Comparison of ENCODE assay signal across 23 cellular contexts in the genomic region with DNA sequence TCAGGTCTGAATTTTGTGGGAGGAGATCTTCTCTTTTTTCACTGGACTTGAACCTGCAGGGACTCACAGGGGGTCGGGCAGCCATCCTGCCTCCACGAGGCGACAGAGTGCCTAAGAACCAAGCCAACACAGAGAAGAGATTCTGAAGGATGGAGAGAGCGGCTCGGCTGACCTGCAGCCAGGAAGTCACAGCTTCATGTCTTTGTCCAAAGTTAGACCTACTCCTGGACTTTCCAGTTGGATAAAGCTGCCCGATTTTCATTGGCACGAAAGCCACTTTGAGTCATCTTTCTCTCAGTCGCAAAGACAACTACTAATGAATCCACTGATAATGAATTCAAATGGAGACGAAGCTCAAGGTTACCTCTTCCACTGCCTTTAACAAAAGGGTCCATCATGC.
DNase-seq lines count a peak whose midpoint lies in the region; ATAC-seq and TF ChIP-seq lines count a peak whose summit lies in the region.
"Had no signal": no experiment of that assay in that cellular context is flagged by ENCODE, and none has a peak within 500 bp of the region (broad histone marks: within the 10 kb centered on the region; RNA-seq: fewer than 3 reads in every experiment).

No MANE protein-coding gene starts in this region.

- peak overlapping the region; percentile 98 for H3K27ac ChIP-seq in OCI-LY1 (ENCODE audit: low read depth, low read length, poor library complexity, severe bottlenecking)
- H3K27ac ChIP-seq: 22Rv1, SJSA1 had no signal

- intact Hi-C loops in dendritic cell treated with granulocyte-macrophage colony-stimulating factor and Interleukin-4, amounts not matched to agents 40 ng/mL and 50 ng/mL, for 4 days (cut with micrococcal nuclease) = no loop called here
- intact Hi-C loops in left colon (cut with DNase I, micrococcal nuclease) = no loop called here

- H3K4me3 Mint-ChIP-seq in activated T-cell treated with anti-CD3 and anti-CD28 coated beads, Interleukin-2, amount 50 U/mL, for 24 hours = no peak overlapping the region
- H3K4me3 Mint-ChIP-seq in activated T-cell treated with anti-CD3 and anti-CD28 coated beads, Interleukin-2, amount 50 U/mL, for 4 hours = no peak overlapping the region
- no peak overlapping the region for H3K4me3 Mint-ChIP-seq in dendritic cell treated with granulocyte-macrophage colony-stimulating factor and Interleukin-4, amounts not matched to agents 40 ng/mL and 50 ng/mL, for 4 days

- ATAC-seq in activated T-cell treated with anti-CD3 and anti-CD28 coated beads, Interleukin-2, amount 50 U/mL, for 4 hours = no peak
- ATAC-seq in left colon (no peak), GM21526 (IDR thresholded peaks at IDR 0.05; ENCODE audit: low FRiP score, unreplicated experiment) (no peak)
- ATAC-seq: Right ventricle myocardium inferior had no signal

- 0 out of 2 replicates have a peak, but pooled peaks cover 3% of the 10 kb centered on the region for H3K79me2 ChIP-seq in OCI-LY1 (ENCODE audit: insufficient read depth, low read length)

- no peaks in the 10 kb centered on the region for H3K27me3 Mint-ChIP-seq in activated T-cell treated with anti-CD3 and anti-CD28 coated beads, Interleukin-2, amount 50 U/mL, for 24 hours
- no peaks in the 10 kb centered on the region for H3K27me3 Mint-ChIP-seq in activated T-cell treated with anti-CD3 and anti-CD28 coated beads, Interleukin-2, amount 50 U/mL, for 4 hours (ENCODE audit: low read depth)
- H3K27me3 Mint-ChIP-seq in dendritic cell treated with granulocyte-macrophage colony-stimulating factor and Interleukin-4, amounts not matched to agents 40 ng/mL and 50 ng/mL, for 4 days = no peaks in the 10 kb centered on the region

- H3K27me3 ChIP-seq in OCI-LY1 (ENCODE audit: insufficient read depth, low read length) = no peaks in the 10 kb centered on the region
- H3K27me3 ChIP-seq: MG63, SJSA1 had no signal

- H3K4me3 ChIP-seq in OCI-LY1 (ENCODE audit: low read depth, low read length, poor library complexity, severe bottlenecking) = peak overlapping the region; percentile 11
- H3K4me3 ChIP-seq: MG63, SJSA1 had no signal

- H3F3A ChIP-seq in OCI-LY1 (ENCODE audit: insufficient read depth, low read length) = no peaks in the 10 kb centered on the region

- peak overlapping the region; percentile 54 for H3K4me2 ChIP-seq in OCI-LY1 (ENCODE audit: low read length)

- H2AFZ ChIP-seq in OCI-LY1 (ENCODE audit: low read length) = no peak overlapping the region

- no peaks in the 10 kb centered on the region for H3K9me2 ChIP-seq in OCI-LY1 (ENCODE audit: low read depth, low read length)

- H3K4me1 ChIP-seq in OCI-LY1 (ENCODE audit: insufficient read depth, low read length, severe bottlenecking) = peaks cover 65% of the 10 kb centered on the region

- H3K4me1 Mint-ChIP-seq in activated T-cell treated with anti-CD3 and anti-CD28 coated beads, Interleukin-2, amount 50 U/mL, for 24 hours (ENCODE audit: low read depth) = peaks cover 45% of the 10 kb centered on the region
- peaks cover 37% of the 10 kb centered on the region for H3K4me1 Mint-ChIP-seq in activated T-cell treated with anti-CD3 and anti-CD28 coated beads, Interleukin-2, amount 50 U/mL, for 4 hours (ENCODE audit: low read depth)
- H3K4me1 Mint-ChIP-seq in dendritic cell treated with granulocyte-macrophage colony-stimulating factor and Interleukin-4, amounts not matched to agents 40 ng/mL and 50 ng/mL, for 4 days (ENCODE audit: low read depth) = peaks cover 52% of the 10 kb centered on the region

- H3K9ac ChIP-seq in OCI-LY1 (ENCODE audit: low read length) = peak overlapping the region; percentile 40; the same call in 1 of the 2 replicates

- peaks cover 47% of the 10 kb centered on the region for H3K36me3 Mint-ChIP-seq in activated T-cell treated with anti-CD3 and anti-CD28 coated beads, Interleukin-2, amount 50 U/mL, for 24 hours (ENCODE audit: low read depth)
- H3K36me3 Mint-ChIP-seq in activated T-cell treated with anti-CD3 and anti-CD28 coated beads, Interleukin-2, amount 50 U/mL, for 4 hours (ENCODE audit: insufficient read depth) = peaks cover 15% of the 10 kb centered on the region
- H3K36me3 Mint-ChIP-seq in dendritic cell treated with granulocyte-macrophage colony-stimulating factor and Interleukin-4, amounts not matched to agents 40 ng/mL and 50 ng/mL, for 4 days (ENCODE audit: low read depth) = peaks cover 35% of the 10 kb centered on the region

- no peak for DNase-seq in activated T-cell treated with anti-CD3 and anti-CD28 coated beads, Interleukin-2, amount 50 U/mL, for 24 hours
- no peak for DNase-seq in activated T-cell treated with anti-CD3 and anti-CD28 coated beads, Interleukin-2, amount 50 U/mL, for 4 hours
- DNase-seq in activated CD4-positive, alpha-beta T cell treated with anti-CD3 and anti-CD28 coated beads for 48 hours = no peak
- DNase-seq in GM19238 (ENCODE audit: insufficient read length, low spot score) = no peak
- no peak for DNase-seq in left colon
- DNase-seq: ACHN; COR-L47; DMS79; H7; MG63; NCI-H1048; NCI-H1417 treated with DMSO at 0.1 percent for 48 hours; NCI-H187 treated with DMSO at 0.1 percent for 48 hours; NCI-H226; NCI-H510A treated with DMSO at 0.1 percent for 48 hours; NCI-H748 treated with DMSO at 0.1 percent for 48 hours; NK-92 treated with Interleukin-12 subunit alpha and Interleukin-12 subunit beta, amount 100 ng/mL, for 24 hours had no signal

- no peaks in the 10 kb centered on the region for H4K20me1 ChIP-seq in OCI-LY1 (ENCODE audit: insufficient read depth, low read length)

- H3K9me3 ChIP-seq in OCI-LY1 (ENCODE audit: low read length) = no peaks in the 10 kb centered on the region
- H3K9me3 ChIP-seq: MG63, SJSA1 had no signal

- no peak for TF ChIP-seq CTCF in OCI-LY1 (IDR thresholded peaks at IDR 0.05; ENCODE audit: low read length)

- H3K9me3 Mint-ChIP-seq in activated T-cell treated with anti-CD3 and anti-CD28 coated beads, Interleukin-2, amount 50 U/mL, for 24 hours = peaks cover 2% of the 10 kb centered on the region
- no peaks in the 10 kb centered on the region for H3K9me3 Mint-ChIP-seq in activated T-cell treated with anti-CD3 and anti-CD28 coated beads, Interleukin-2, amount 50 U/mL, for 4 hours
- H3K9me3 Mint-ChIP-seq in dendritic cell treated with granulocyte-macrophage colony-stimulating factor and Interleukin-4, amounts not matched to agents 40 ng/mL and 50 ng/mL, for 4 days = no peaks in the 10 kb centered on the region

- 0 out of 2 replicates have a peak, but pooled peaks cover 3% of the 10 kb centered on the region for H3K36me3 ChIP-seq in OCI-LY1 (ENCODE audit: insufficient read depth, low read length)
- H3K36me3 ChIP-seq: MG63, SJSA1 had no signal

- H3K27ac Mint-ChIP-seq in activated T-cell treated with anti-CD3 and anti-CD28 coated beads, Interleukin-2, amount 50 U/mL, for 24 hours = peak overlapping the region; percentile 22
- peak overlapping the region; percentile 83 for H3K27ac Mint-ChIP-seq in dendritic cell treated with granulocyte-macrophage colony-stimulating factor and Interleukin-4, amounts not matched to agents 40 ng/mL and 50 ng/mL, for 4 days
